Comparison of ENCODE assay signal across 21 cellular contexts in the genomic region with DNA sequence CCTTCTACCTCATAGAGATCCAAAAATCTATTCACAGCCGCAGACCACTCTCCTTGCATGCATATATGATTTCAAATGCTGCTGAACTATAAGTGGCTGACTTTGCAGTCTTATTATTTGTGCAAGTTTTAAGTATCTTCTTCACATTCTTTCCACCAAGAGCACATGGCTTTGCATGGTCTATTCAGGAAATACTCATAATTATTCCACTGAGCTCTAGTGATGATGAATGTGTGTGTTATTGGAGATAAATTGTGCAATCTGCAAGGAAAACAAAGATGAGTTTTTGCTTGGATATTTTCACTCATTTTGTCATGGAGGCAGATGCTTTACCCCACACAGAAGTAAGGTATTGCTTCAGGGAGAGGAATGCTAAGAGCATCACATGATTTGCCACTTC.
"Had no signal": no experiment of that assay in that cellular context is flagged by ENCODE, and none has a peak within 500 bp of the region (broad histone marks: within the 10 kb centered on the region; RNA-seq: fewer than 3 reads in every experiment).

No MANE protein-coding gene starts in this region.

- H3K4me2 ChIP-seq: hepatocyte had no signal

- H3K27me3 ChIP-seq: foreskin keratinocyte, gastroesophageal sphincter, heart left ventricle, hepatocyte, right atrium auricular region, sigmoid colon, stomach, testis, tibial artery had no signal

- H3K79me2 ChIP-seq: hepatocyte had no signal

- H3K4me1 ChIP-seq: foreskin keratinocyte, gastroesophageal sphincter, heart left ventricle, prostate gland, right atrium auricular region, stomach, testis, tibial artery had no signal

- H2AFZ ChIP-seq: hepatocyte had no signal

- H3K36me3 ChIP-seq: gastroesophageal sphincter, heart left ventricle, prostate gland, right atrium auricular region, sigmoid colon, stomach, tibial artery had no signal

- FAIRE-seq: endometrium, kidney, urothelium cell line had no signal

- H3K4me3 ChIP-seq: gastroesophageal sphincter, heart left ventricle, hepatocyte, lung, mucosa of descending colon, prostate gland, right atrium auricular region, sigmoid colon, stomach, testis, tibial artery had no signal

- H3K9me3 ChIP-seq: gastroesophageal sphincter, mucosa of descending colon, prostate gland, right atrium auricular region, sigmoid colon, stomach, testis, tibial artery had no signal

- DNase-seq: cortex of kidney; effector memory CD8-positive, alpha-beta T cell; heart left ventricle; kidney; mucosa of descending colon; naive B cell; sigmoid colon; stimulated activated CD4-positive, alpha-beta T cell treated with anti-CD3 and anti-CD28 coated beads, Interleukin-2, amount 100 ng/mL, for 24 hours; stimulated activated CD4-positive, alpha-beta T cell treated with anti-CD3 and anti-CD28 coated beads, Interleukin-4, amount 100 ng/mL, for 24 hours; stimulated activated naive CD4-positive, alpha-beta T cell treated with Interleukin-2 at 50 U/mL for 16 hours; stomach; testis; tibial artery had no signal

- H3K27ac ChIP-seq: foreskin keratinocyte, gastroesophageal sphincter, heart left ventricle, hepatocyte, prostate gland, right atrium auricular region, sigmoid colon, stomach, testis, tibial artery had no signal
